Comparison of ENCODE assay signal across 4 cellular contexts in genomic region chr7:76439120-76439888, GRCh38. TPM values are rescaled to one million over a fixed set of nuclear protein-coding genes. Genes with fewer than 3 reads are reported as not detected.
"Had no signal": no experiment of that assay in that cellular context is flagged by ENCODE, and none has a peak within 500 bp of the region (broad histone marks: within the 10 kb centered on the region; RNA-seq: fewer than 3 reads in every experiment).

No MANE protein-coding gene starts in this region.

RNA-seq across cellular contexts. Expression of gene ZP3, which starts 14.6 kb away (rescaled TPM):
- total RNA-seq: hepatocyte, left ventricle myocardium inferior had no signal
- polyA plus RNA-seq: hepatocyte had no signal

RNA-seq across cellular contexts. Expression of gene SSC4D, which starts 29.8 kb away (rescaled TPM):
- total RNA-seq: mononuclear cell, vagina had no signal
